8 cellular contexts compared by ENCODE assay signal in genomic region chr4:181569553-181569952, GRCh38.
DNase-seq lines count a peak whose midpoint lies in the region; ATAC-seq lines count a peak whose summit lies in the region.

No MANE protein-coding gene starts in this region.

- H3K9me3 Mint-ChIP-seq in activated T-helper 2 cell treated with anti-CD3 and anti-CD28 coated beads, Interferon-gamma antibody, Interleukin-2, Interleukin-4, amounts not matched to agents 10 μg/mL and 5 μg/mL and 100 μg/mL, durations not matched to agents 14 hours and 24 hours and 36 hours: no peaks in the 10 kb centered on the region

- H3K4me1 Mint-ChIP-seq in activated T-helper 2 cell treated with anti-CD3 and anti-CD28 coated beads, Interferon-gamma antibody, Interleukin-2, Interleukin-4, amounts not matched to agents 10 μg/mL and 5 μg/mL and 100 μg/mL, durations not matched to agents 14 hours and 24 hours and 36 hours (ENCODE audit: low read depth): no peaks in the 10 kb centered on the region

- no peak overlapping the region for H3K4me3 Mint-ChIP-seq in activated T-helper 2 cell treated with anti-CD3 and anti-CD28 coated beads, Interferon-gamma antibody, Interleukin-2, Interleukin-4, amounts not matched to agents 10 μg/mL and 5 μg/mL and 100 μg/mL, durations not matched to agents 14 hours and 24 hours and 36 hours (ENCODE audit: low read depth)

- no peaks in the 10 kb centered on the region for H3K36me3 Mint-ChIP-seq in activated T-helper 2 cell treated with anti-CD3 and anti-CD28 coated beads, Interferon-gamma antibody, Interleukin-2, Interleukin-4, amounts not matched to agents 10 μg/mL and 5 μg/mL and 100 μg/mL, durations not matched to agents 14 hours and 24 hours and 36 hours (ENCODE audit: low read depth)

- ATAC-seq in esophagus mucosa (peak; percentile 59), HG02938 (IDR thresholded peaks at IDR 0.05; ENCODE audit: unreplicated experiment) (no peak)

- H3K27ac Mint-ChIP-seq in activated T-helper 2 cell treated with anti-CD3 and anti-CD28 coated beads, Interferon-gamma antibody, Interleukin-2, Interleukin-4, amounts not matched to agents 10 μg/mL and 5 μg/mL and 100 μg/mL, durations not matched to agents 14 hours and 24 hours and 36 hours: no peak overlapping the region

- intact Hi-C loops in activated T-helper 2 cell treated with anti-CD3 and anti-CD28 coated beads, Interferon-gamma antibody, Interleukin-2, Interleukin-4, amounts not matched to agents 10 μg/mL and 5 μg/mL and 100 μg/mL, durations not matched to agents 14 hours and 24 hours and 36 hours (cut with micrococcal nuclease): no loop called here

- DNase-seq in GM03348 (ENCODE audit: low spot score) (peak; percentile 71), HCEC 1CT (peak; percentile 53), NCI-H460 (ENCODE audit: extremely low read depth, low read depth) (peak; percentile 26), retina (peak; percentile 36), COLO668 (lab: John Stamatoyannopoulos, UW; ENCODE audit: unreplicated experiment) (no peak)
- DNase-seq in activated T-helper 2 cell treated with anti-CD3 and anti-CD28 coated beads, Interferon-gamma antibody, Interleukin-2, Interleukin-4, amounts not matched to agents 10 μg/mL and 5 μg/mL and 100 μg/mL, durations not matched to agents 14 hours and 24 hours and 36 hours (ENCODE audit: low spot score): no peak

- no peaks in the 10 kb centered on the region for H3K27me3 Mint-ChIP-seq in activated T-helper 2 cell treated with anti-CD3 and anti-CD28 coated beads, Interferon-gamma antibody, Interleukin-2, Interleukin-4, amounts not matched to agents 10 μg/mL and 5 μg/mL and 100 μg/mL, durations not matched to agents 14 hours and 24 hours and 36 hours (ENCODE audit: low read depth)

Comparison
In these comparisons a context has a peak if more than half of its experiments do, and no peak if none do; other contexts are left out.
1. DNase-seq: peak in GM03348 (single experiment), HCEC 1CT (single experiment), NCI-H460 (single experiment) and retina (single experiment); none in COLO668 (single experiment) and activated T-helper 2 cell treated with anti-CD3 and anti-CD28 coated beads, Interferon-gamma antibody, Interleukin-2, Interleukin-4, amounts not matched to agents 10 μg/mL and 5 μg/mL and 100 μg/mL, durations not matched to agents 14 hours and 24 hours and 36 hours (single experiment).